In genomic region chr17:54900457-54901229, GRCh38 we compare ENCODE assay signal across 1 cellular context.
TF ChIP-seq lines count a peak whose summit lies in the region.

Gene TOM1L1, plus strand, starts transcription at chr17:54900852. Its CDS starts 14 bp downstream, at chr17:54900866.

TF ChIP-seq in HepG2, 621 proteins besides CTCF, POLR2A, EP300 and RAD21 (continued from another document and continues in another):
- TF ChIP-seq ASH2L (IDR thresholded peaks at IDR 0.05; ENCODE audit: insufficient read length, low read depth, low read length) (peak; percentile 74), TBX2 (CRISPR knock-in tag; IDR thresholded peaks at IDR 0.05; ENCODE audit: borderline replicate concordance) (0 out of 2 replicates have a peak, but pooled peaks have one; percentile 59), ZNF296 (CRISPR knock-in tag; conservative IDR thresholded peaks at IDR 0.05) (no peak), NFKBIZ (CRISPR knock-in tag; IDR thresholded peaks at IDR 0.05) (peak; percentile 60; the same call in 1 of the 2 replicates), CENPT (CRISPR knock-in tag; IDR thresholded peaks at IDR 0.05; ENCODE audit: low read depth) (0 out of 2 replicates have a peak, but pooled peaks have one; percentile 34), HNRNPLL (IDR thresholded peaks at IDR 0.05; ENCODE audit: low read depth, low read length, poor library complexity, severe bottlenecking) (peak; percentile 97), KDM3A (CRISPR knock-in tag; IDR thresholded peaks at IDR 0.05; ENCODE audit: low read depth) (0 out of 2 replicates have a peak, but pooled peaks have one; percentile 19), ZNF383 (CRISPR knock-in tag; IDR thresholded peaks at IDR 0.05; ENCODE audit: borderline replicate concordance) (no peak), SALL2 (CRISPR knock-in tag; IDR thresholded peaks at IDR 0.05) (peak; percentile 76), ZNF747 (CRISPR knock-in tag; IDR thresholded peaks at IDR 0.05; ENCODE audit: borderline replicate concordance) (peak; percentile 90; the same call in 1 of the 2 replicates), ZNF691 (CRISPR knock-in tag; IDR thresholded peaks at IDR 0.05; ENCODE audit: borderline replicate concordance, low read depth) (peak; percentile 89; the same call in 1 of the 2 replicates), ATF1 (CRISPR knock-in tag; IDR thresholded peaks at IDR 0.05) (no peak), IRF2 (CRISPR knock-in tag; IDR thresholded peaks at IDR 0.05) (peak; percentile 84; the same call in 1 of the 2 replicates), PRPF4 (IDR thresholded peaks at IDR 0.05; ENCODE audit: low read depth, low read length, poor library complexity, severe bottlenecking) (peak; percentile 13), ZKSCAN8 (CRISPR knock-in tag; IDR thresholded peaks at IDR 0.05; ENCODE audit: borderline replicate concordance) (0 out of 2 replicates have a peak, but pooled peaks have one; percentile 67), ZNF510 (CRISPR knock-in tag; IDR thresholded peaks at IDR 0.05; ENCODE audit: low read depth) (peak; percentile 84; the same call in 1 of the 2 replicates), ELF1 (CRISPR knock-in tag; IDR thresholded peaks at IDR 0.05) (peak; percentile 42; the same call in 1 of the 2 replicates), KMT2B (CRISPR knock-in tag; IDR thresholded peaks at IDR 0.05) (peak; percentile 59), ZBTB20 (CRISPR knock-in tag; IDR thresholded peaks at IDR 0.05; ENCODE audit: borderline replicate concordance, low read depth) (no peak), MXD3 (CRISPR knock-in tag; IDR thresholded peaks at IDR 0.05) (0 out of 2 replicates have a peak, but pooled peaks have one; percentile 35), MZF1 (CRISPR knock-in tag; IDR thresholded peaks at IDR 0.05; ENCODE audit: borderline replicate concordance) (0 out of 2 replicates have a peak, but pooled peaks have one; percentile 33), TOPORS (CRISPR knock-in tag; IDR thresholded peaks at IDR 0.05) (0 out of 2 replicates have a peak, but pooled peaks have one; percentile 1), PBX2 (CRISPR knock-in tag; IDR thresholded peaks at IDR 0.05) (no peak), CAMTA2 (CRISPR knock-in tag; IDR thresholded peaks at IDR 0.05; ENCODE audit: borderline replicate concordance) (no peak)
- TF ChIP-seq, protein P1, sequence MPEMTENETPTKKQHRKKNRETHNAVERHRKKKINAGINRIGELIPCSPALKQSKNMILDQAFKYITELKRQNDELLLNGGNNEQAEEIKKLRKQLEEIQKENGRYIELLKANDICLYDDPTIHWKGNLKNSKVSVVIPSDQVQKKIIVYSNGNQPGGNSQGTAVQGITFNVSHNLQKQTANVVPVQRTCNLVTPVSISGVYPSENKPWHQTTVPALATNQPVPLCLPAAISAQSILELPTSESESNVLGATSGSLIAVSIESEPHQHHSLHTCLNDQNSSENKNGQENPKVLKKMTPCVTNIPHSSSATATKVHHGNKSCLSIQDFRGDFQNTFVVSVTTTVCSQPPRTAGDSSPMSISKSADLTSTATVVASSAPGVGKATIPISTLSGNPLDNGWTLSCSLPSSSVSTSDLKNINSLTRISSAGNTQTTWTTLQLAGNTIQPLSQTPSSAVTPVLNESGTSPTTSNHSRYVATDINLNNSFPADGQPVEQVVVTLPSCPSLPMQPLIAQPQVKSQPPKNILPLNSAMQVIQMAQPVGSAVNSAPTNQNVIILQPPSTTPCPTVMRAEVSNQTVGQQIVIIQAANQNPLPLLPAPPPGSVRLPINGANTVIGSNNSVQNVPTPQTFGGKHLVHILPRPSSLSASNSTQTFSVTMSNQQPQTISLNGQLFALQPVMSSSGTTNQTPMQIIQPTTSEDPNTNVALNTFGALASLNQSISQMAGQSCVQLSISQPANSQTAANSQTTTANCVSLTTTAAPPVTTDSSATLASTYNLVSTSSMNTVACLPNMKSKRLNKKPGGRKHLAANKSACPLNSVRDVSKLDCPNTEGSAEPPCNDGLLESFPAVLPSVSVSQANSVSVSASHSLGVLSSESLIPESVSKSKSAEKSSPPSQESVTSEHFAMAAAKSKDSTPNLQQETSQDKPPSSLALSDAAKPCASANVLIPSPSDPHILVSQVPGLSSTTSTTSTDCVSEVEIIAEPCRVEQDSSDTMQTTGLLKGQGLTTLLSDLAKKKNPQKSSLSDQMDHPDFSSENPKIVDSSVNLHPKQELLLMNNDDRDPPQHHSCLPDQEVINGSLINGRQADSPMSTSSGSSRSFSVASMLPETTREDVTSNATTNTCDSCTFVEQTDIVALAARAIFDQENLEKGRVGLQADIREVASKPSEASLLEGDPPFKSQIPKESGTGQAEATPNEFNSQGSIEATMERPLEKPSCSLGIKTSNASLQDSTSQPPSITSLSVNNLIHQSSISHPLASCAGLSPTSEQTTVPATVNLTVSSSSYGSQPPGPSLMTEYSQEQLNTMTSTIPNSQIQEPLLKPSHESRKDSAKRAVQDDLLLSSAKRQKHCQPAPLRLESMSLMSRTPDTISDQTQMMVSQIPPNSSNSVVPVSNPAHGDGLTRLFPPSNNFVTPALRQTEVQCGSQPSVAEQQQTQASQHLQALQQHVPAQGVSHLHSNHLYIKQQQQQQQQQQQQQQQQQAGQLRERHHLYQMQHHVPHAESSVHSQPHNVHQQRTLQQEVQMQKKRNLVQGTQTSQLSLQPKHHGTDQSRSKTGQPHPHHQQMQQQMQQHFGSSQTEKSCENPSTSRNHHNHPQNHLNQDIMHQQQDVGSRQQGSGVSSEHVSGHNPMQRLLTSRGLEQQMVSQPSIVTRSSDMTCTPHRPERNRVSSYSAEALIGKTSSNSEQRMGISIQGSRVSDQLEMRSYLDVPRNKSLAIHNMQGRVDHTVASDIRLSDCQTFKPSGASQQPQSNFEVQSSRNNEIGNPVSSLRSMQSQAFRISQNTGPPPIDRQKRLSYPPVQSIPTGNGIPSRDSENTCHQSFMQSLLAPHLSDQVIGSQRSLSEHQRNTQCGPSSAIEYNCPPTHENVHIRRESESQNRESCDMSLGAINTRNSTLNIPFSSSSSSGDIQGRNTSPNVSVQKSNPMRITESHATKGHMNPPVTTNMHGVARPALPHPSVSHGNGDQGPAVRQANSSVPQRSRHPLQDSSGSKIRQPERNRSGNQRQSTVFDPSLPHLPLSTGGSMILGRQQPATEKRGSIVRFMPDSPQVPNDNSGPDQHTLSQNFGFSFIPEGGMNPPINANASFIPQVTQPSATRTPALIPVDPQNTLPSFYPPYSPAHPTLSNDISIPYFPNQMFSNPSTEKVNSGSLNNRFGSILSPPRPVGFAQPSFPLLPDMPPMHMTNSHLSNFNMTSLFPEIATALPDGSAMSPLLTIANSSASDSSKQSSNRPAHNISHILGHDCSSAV (CRISPR knock-in tag; IDR thresholded peaks at IDR 0.05; ENCODE audit: borderline replicate concordance), result no peak
- TF ChIP-seq, protein P2, sequence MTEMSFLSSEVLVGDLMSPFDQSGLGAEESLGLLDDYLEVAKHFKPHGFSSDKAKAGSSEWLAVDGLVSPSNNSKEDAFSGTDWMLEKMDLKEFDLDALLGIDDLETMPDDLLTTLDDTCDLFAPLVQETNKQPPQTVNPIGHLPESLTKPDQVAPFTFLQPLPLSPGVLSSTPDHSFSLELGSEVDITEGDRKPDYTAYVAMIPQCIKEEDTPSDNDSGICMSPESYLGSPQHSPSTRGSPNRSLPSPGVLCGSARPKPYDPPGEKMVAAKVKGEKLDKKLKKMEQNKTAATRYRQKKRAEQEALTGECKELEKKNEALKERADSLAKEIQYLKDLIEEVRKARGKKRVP (CRISPR knock-in tag; IDR thresholded peaks at IDR 0.05), result peak in 1 of 2 experiments; percentile 65; a peak in 2 of 4 replicates
- TF ChIP-seq, protein P3, sequence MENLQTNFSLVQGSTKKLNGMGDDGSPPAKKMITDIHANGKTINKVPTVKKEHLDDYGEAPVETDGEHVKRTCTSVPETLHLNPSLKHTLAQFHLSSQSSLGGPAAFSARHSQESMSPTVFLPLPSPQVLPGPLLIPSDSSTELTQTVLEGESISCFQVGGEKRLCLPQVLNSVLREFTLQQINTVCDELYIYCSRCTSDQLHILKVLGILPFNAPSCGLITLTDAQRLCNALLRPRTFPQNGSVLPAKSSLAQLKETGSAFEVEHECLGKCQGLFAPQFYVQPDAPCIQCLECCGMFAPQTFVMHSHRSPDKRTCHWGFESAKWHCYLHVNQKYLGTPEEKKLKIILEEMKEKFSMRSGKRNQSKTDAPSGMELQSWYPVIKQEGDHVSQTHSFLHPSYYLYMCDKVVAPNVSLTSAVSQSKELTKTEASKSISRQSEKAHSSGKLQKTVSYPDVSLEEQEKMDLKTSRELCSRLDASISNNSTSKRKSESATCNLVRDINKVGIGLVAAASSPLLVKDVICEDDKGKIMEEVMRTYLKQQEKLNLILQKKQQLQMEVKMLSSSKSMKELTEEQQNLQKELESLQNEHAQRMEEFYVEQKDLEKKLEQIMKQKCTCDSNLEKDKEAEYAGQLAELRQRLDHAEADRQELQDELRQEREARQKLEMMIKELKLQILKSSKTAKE (CRISPR knock-in tag; IDR thresholded peaks at IDR 0.05; ENCODE audit: borderline replicate concordance), result 0 out of 2 replicates have a peak, but pooled peaks have one; percentile 26
- TF ChIP-seq, protein P4, sequence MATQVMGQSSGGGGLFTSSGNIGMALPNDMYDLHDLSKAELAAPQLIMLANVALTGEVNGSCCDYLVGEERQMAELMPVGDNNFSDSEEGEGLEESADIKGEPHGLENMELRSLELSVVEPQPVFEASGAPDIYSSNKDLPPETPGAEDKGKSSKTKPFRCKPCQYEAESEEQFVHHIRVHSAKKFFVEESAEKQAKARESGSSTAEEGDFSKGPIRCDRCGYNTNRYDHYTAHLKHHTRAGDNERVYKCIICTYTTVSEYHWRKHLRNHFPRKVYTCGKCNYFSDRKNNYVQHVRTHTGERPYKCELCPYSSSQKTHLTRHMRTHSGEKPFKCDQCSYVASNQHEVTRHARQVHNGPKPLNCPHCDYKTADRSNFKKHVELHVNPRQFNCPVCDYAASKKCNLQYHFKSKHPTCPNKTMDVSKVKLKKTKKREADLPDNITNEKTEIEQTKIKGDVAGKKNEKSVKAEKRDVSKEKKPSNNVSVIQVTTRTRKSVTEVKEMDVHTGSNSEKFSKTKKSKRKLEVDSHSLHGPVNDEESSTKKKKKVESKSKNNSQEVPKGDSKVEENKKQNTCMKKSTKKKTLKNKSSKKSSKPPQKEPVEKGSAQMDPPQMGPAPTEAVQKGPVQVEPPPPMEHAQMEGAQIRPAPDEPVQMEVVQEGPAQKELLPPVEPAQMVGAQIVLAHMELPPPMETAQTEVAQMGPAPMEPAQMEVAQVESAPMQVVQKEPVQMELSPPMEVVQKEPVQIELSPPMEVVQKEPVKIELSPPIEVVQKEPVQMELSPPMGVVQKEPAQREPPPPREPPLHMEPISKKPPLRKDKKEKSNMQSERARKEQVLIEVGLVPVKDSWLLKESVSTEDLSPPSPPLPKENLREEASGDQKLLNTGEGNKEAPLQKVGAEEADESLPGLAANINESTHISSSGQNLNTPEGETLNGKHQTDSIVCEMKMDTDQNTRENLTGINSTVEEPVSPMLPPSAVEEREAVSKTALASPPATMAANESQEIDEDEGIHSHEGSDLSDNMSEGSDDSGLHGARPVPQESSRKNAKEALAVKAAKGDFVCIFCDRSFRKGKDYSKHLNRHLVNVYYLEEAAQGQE (IDR thresholded peaks at IDR 0.05; ENCODE audit: borderline replicate concordance in 1 of 2, low read depth in 1 of 2, low read length in 2 of 2), result no peak
- TF ChIP-seq, protein P5, sequence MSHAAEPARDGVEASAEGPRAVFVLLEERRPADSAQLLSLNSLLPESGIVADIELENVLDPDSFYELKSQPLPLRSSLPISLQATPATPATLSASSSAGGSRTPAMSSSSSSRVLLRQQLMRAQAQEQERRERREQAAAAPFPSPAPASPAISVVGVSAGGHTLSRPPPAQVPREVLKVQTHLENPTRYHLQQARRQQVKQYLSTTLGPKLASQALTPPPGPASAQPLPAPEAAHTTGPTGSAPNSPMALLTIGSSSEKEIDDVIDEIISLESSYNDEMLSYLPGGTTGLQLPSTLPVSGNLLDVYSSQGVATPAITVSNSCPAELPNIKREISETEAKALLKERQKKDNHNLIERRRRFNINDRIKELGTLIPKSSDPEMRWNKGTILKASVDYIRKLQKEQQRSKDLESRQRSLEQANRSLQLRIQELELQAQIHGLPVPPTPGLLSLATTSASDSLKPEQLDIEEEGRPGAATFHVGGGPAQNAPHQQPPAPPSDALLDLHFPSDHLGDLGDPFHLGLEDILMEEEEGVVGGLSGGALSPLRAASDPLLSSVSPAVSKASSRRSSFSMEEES (CRISPR knock-in tag; IDR thresholded peaks at IDR 0.05), result no peak; the same call in 1 of the 2 replicates
